Comparison of ENCODE assay signal across 7 cellular contexts in genomic region chr4:184267206-184267608, GRCh38. TPM values are rescaled to one million over a fixed set of nuclear protein-coding genes. Genes with fewer than 3 reads are reported as not detected.
DNase-seq lines count a peak whose midpoint lies in the region; ATAC-seq and TF ChIP-seq lines count a peak whose summit lies in the region.

No MANE protein-coding gene starts in this region.

- no peaks in the 10 kb centered on the region for H3K36me3 Mint-ChIP-seq in Caco-2 (ENCODE audit: insufficient read depth, unreplicated experiment)
- no peaks in the 10 kb centered on the region for H3K36me3 Mint-ChIP-seq in activated T-helper 17 cell treated with anti-CD3 and anti-CD28 coated beads, Interleukin-2, amount 50 U/mL, for 72 hours (ENCODE audit: low read depth)
- no peaks in the 10 kb centered on the region for H3K36me3 Mint-ChIP-seq in natural killer cell treated with Interleukin-12 subunit alpha and Interleukin-12 subunit beta and Interleukin-15 and Interleukin-18, amount 100 ng/mL, for 72 hours

- H3K36me3 ChIP-seq in Caco-2 (ENCODE audit: control insufficient read depth, insufficient read depth, low read length) (no peaks in the 10 kb centered on the region), IMR-90 (ENCODE audit: control insufficient read depth, insufficient read depth, low read length) (no peaks in the 10 kb centered on the region)

- H4K91ac ChIP-seq in IMR-90 (ENCODE audit: insufficient read depth, low read depth, low read length), result 0 out of 2 replicates have a peak overlapping the region, but pooled peaks have one; percentile 5

- no peak for ATAC-seq in IMR-90 (ENCODE audit: low read depth)
- ATAC-seq in activated T-helper 17 cell treated with anti-CD3 and anti-CD28 coated beads, Interleukin-2, amount 50 U/mL, for 72 hours (replicated peaks), result no peak
- no peak for ATAC-seq in natural killer cell treated with Interleukin-12 subunit alpha and Interleukin-12 subunit beta and Interleukin-15 and Interleukin-18, amount 100 ng/mL, for 72 hours
- ATAC-seq in HG02884 (IDR thresholded peaks at IDR 0.05; ENCODE audit: unreplicated experiment), result no peak
- ATAC-seq in HG02938 (IDR thresholded peaks at IDR 0.05; ENCODE audit: unreplicated experiment), result no peak

- in situ Hi-C loops in IMR-90 (cut with MboI; ENCODE audit: low sequenced_read_pairs), result no loop called here

- H3K9me1 ChIP-seq in IMR-90 (ENCODE audit: insufficient read depth, low read length), result peaks cover 6% of the 10 kb centered on the region; the same call in 1 of the 2 replicates

- no peak overlapping the region for H3K27ac Mint-ChIP-seq in Caco-2 (ENCODE audit: unreplicated experiment)
- peak overlapping the region; percentile 92 for H3K27ac Mint-ChIP-seq in activated T-helper 17 cell treated with anti-CD3 and anti-CD28 coated beads, Interleukin-2, amount 50 U/mL, for 72 hours
- H3K27ac Mint-ChIP-seq in natural killer cell treated with Interleukin-12 subunit alpha and Interleukin-12 subunit beta and Interleukin-15 and Interleukin-18, amount 100 ng/mL, for 72 hours, result peak overlapping the region; percentile 93 to 96

- H4K8ac ChIP-seq in IMR-90 (ENCODE audit: low read depth in 2 of 2, low read length in 2 of 2), result no peak overlapping the region

- H3K4me1 Mint-ChIP-seq in Caco-2 (ENCODE audit: low read depth, unreplicated experiment), result peaks cover 14% of the 10 kb centered on the region
- peaks cover 55% of the 10 kb centered on the region for H3K4me1 Mint-ChIP-seq in activated T-helper 17 cell treated with anti-CD3 and anti-CD28 coated beads, Interleukin-2, amount 50 U/mL, for 72 hours
- peaks cover 45 to 62% of the 10 kb centered on the region in 2 donors for H3K4me1 Mint-ChIP-seq in natural killer cell treated with Interleukin-12 subunit alpha and Interleukin-12 subunit beta and Interleukin-15 and Interleukin-18, amount 100 ng/mL, for 72 hours (ENCODE audit: low read depth in 2 of 2)

- BruUV-seq in Caco-2 (replicated peaks; lab: Mats Ljungman, UMichigan) (no TSS peak), IMR-90 (replicated peaks; lab: Mats Ljungman, UMichigan) (no TSS peak)

- no peak overlapping the region for H3K56ac ChIP-seq in IMR-90 (ENCODE audit: extremely low read depth, insufficient read depth, low read length)

- H2BK15ac ChIP-seq in IMR-90 (ENCODE audit: low read depth, low read length), result peak overlapping the region; percentile 54; the same call in 1 of the 3 replicates

- no peaks in the 10 kb centered on the region for H3K9me3 ChIP-seq in Caco-2
- H3K9me3 ChIP-seq in IMR-90 (ENCODE audit: control insufficient read depth, insufficient read depth, low read length), result no peaks in the 10 kb centered on the region

- no peak for TF ChIP-seq POLR2A in IMR-90 (IDR thresholded peaks at IDR 0.05; ENCODE audit: low read depth, low read length)

- no peak overlapping the region for H4K5ac ChIP-seq in IMR-90 (ENCODE audit: low read depth, low read length)

- H3K4me2 ChIP-seq in IMR-90 (ENCODE audit: low read depth, low read length), result no peak overlapping the region

- no CpG with 5 or more reads among the region's 1 CpG for WGBS in IMR-90 (ENCODE audit: extremely low coverage in 2 of 2, insufficient read length in 1 of 2), 2 experiments

- no peaks in the 10 kb centered on the region for H3K79me1 ChIP-seq in IMR-90 (ENCODE audit: low read depth in 1 of 2, low read length in 2 of 2)

- H3K14ac ChIP-seq in IMR-90 (replicated peaks; ENCODE audit: low read depth, low read length), result no peak overlapping the region

- H2AK9ac ChIP-seq in IMR-90 (replicated peaks; ENCODE audit: low read depth, low read length, poor library complexity), result no peak overlapping the region

- H3K27me3 Mint-ChIP-seq in Caco-2 (ENCODE audit: insufficient read depth, unreplicated experiment), result peaks cover 5% of the 10 kb centered on the region
- no peaks in the 10 kb centered on the region for H3K27me3 Mint-ChIP-seq in activated T-helper 17 cell treated with anti-CD3 and anti-CD28 coated beads, Interleukin-2, amount 50 U/mL, for 72 hours
- no peaks in the 10 kb centered on the region for H3K27me3 Mint-ChIP-seq in natural killer cell treated with Interleukin-12 subunit alpha and Interleukin-12 subunit beta and Interleukin-15 and Interleukin-18, amount 100 ng/mL, for 72 hours

- no peak overlapping the region for H2BK5ac ChIP-seq in IMR-90 (ENCODE audit: low read depth, low read length, poor library complexity, severe bottlenecking)

- TF ChIP-seq RAD21 in IMR-90 (IDR thresholded peaks at IDR 0.05; ENCODE audit: low read length), result no peak

- no peak overlapping the region for H3K27ac ChIP-seq in IMR-90 (ENCODE audit: insufficient read depth, low read length)

- H3K4ac ChIP-seq in IMR-90 (ENCODE audit: low read depth, low read length), result peak overlapping the region; percentile 33

- H3K4me3 ChIP-seq in Caco-2 (ENCODE audit: low read depth, low read length), result no peak overlapping the region
- H3K4me3 ChIP-seq in IMR-90 (ENCODE audit: insufficient read depth, low read depth, low read length), result no peak overlapping the region

- H3K18ac ChIP-seq in IMR-90 (ENCODE audit: low read depth, low read length), result no peak overlapping the region; the same call in 1 of the 2 replicates

- H3K9ac ChIP-seq in IMR-90 (ENCODE audit: low read depth, low read length), result no peak overlapping the region

- no peaks in the 10 kb centered on the region for H4K20me1 ChIP-seq in IMR-90 (ENCODE audit: insufficient read depth, low read length)

- TF ChIP-seq CTCF in Caco-2 (IDR thresholded peaks at IDR 0.05; ENCODE audit: insufficient read depth in 1 of 2, low read depth in 1 of 2, low read length in 1 of 2, severe bottlenecking in 1 of 2, unreplicated experiment in 1 of 2) (no peak), IMR-90 (conservative IDR thresholded peaks at IDR 0.05; ENCODE audit: low read depth, low read length) (no peak)

- H3K4me1 ChIP-seq in Caco-2 (no peaks in the 10 kb centered on the region), IMR-90 (ENCODE audit: control insufficient read depth, insufficient read depth, low read length) (peaks cover 14% of the 10 kb centered on the region)

- peak overlapping the region; percentile 82 for H3K4me3 Mint-ChIP-seq in Caco-2 (ENCODE audit: unreplicated experiment)
- peak overlapping the region; percentile 83 for H3K4me3 Mint-ChIP-seq in activated T-helper 17 cell treated with anti-CD3 and anti-CD28 coated beads, Interleukin-2, amount 50 U/mL, for 72 hours
- H3K4me3 Mint-ChIP-seq in natural killer cell treated with Interleukin-12 subunit alpha and Interleukin-12 subunit beta and Interleukin-15 and Interleukin-18, amount 100 ng/mL, for 72 hours, result peak overlapping the region; percentile 86

- H3K9me3 Mint-ChIP-seq in Caco-2 (ENCODE audit: unreplicated experiment), result no peaks in the 10 kb centered on the region
- no peaks in the 10 kb centered on the region for H3K9me3 Mint-ChIP-seq in activated T-helper 17 cell treated with anti-CD3 and anti-CD28 coated beads, Interleukin-2, amount 50 U/mL, for 72 hours
- H3K9me3 Mint-ChIP-seq in natural killer cell treated with Interleukin-12 subunit alpha and Interleukin-12 subunit beta and Interleukin-15 and Interleukin-18, amount 100 ng/mL, for 72 hours, result peaks cover 3% of the 10 kb centered on the region

- CTCF ChIA-PET in Caco-2 (lab: Charles Lee) (interaction anchor here (0.6 kb wide), 1 partner anchor 116 kb away, joined by 4 read pairs; no protein-coding TSS in a partner anchor), IMR-90 (lab: Yijun Ruan, JAX) (interaction anchor here (1.0 kb wide), 1 partner anchor 20 kb away, joined by 3 read pairs; no protein-coding TSS in a partner anchor)

- H2BK20ac ChIP-seq in IMR-90 (ENCODE audit: low read depth, low read length), result peak overlapping the region; percentile 57

- H3K23ac ChIP-seq in IMR-90 (ENCODE audit: low read depth, low read length), result no peak overlapping the region

- intact Hi-C loops in Caco-2 (cut with micrococcal nuclease; ENCODE audit: unreplicated experiment), result loop anchor here (5.0 to 10.0 kb wide), 2 partner anchors 205 to 468 kb away; partner anchors contain the start of genes CENPU and IRF2
- intact Hi-C loops in IMR-90 (cut with micrococcal nuclease), result loop anchor here (5.0 kb wide), 2 partner anchors 135 to 465 kb away; partner anchors contain the start of gene CENPU

- dilution Hi-C loops in IMR-90 (cut with HindIII; ENCODE audit: low sequenced_read_pairs, unreplicated experiment), result no loop called here

- no peak overlapping the region for H2AFZ ChIP-seq in IMR-90 (replicated peaks; ENCODE audit: low read length, poor library complexity)

- DNase-seq in Caco-2 (no peak), IMR-90 (no peak), nucleus accumbens (lab: John Stamatoyannopoulos, UW) (no peak)
- no peak for DNase-seq in natural killer cell treated with Interleukin-12 subunit alpha and Interleukin-12 subunit beta and Interleukin-15 and Interleukin-18, amount 100 ng/mL, for 72 hours (ENCODE audit: low spot score)

- peak overlapping the region; percentile 10; the same call in 1 of the 2 replicates for H2BK120ac ChIP-seq in IMR-90 (ENCODE audit: low read depth, low read length)

- POLR2A ChIA-PET in Caco-2 (lab: Charles Lee), result no interaction called here
- POLR2A ChIA-PET in IMR-90 (lab: Charles Lee; ENCODE audit: unreplicated experiment), result no interaction called here

- H2AK5ac ChIP-seq in IMR-90 (ENCODE audit: low read depth, low read length), result no peak overlapping the region; the same call in 1 of the 2 replicates

- H3K27me3 ChIP-seq in Caco-2 (replicated peaks; ENCODE audit: control insufficient read depth, insufficient read depth, low read length), result no peaks in the 10 kb centered on the region
- no peaks in the 10 kb centered on the region for H3K27me3 ChIP-seq in IMR-90 (ENCODE audit: control insufficient read depth, insufficient read depth, low read length)

TF ChIP-seq in IMR-90, 13 proteins besides CTCF, POLR2A, EP300 and RAD21 (continues in another document):
- TF ChIP-seq BHLHE40 (IDR thresholded peaks at IDR 0.05; ENCODE audit: low read depth, low read length) (no peak), USF2 (IDR thresholded peaks at IDR 0.05; ENCODE audit: low read depth, low read length) (no peak), MAZ (IDR thresholded peaks at IDR 0.05; ENCODE audit: borderline replicate concordance, low read depth, low read length) (no peak)

RNA-seq across cellular contexts. Expression of gene ENPP6, which starts 49.5 kb away (rescaled TPM):
- total RNA-seq in Caco-2 (2022), result not detected in 2 replicates
- not detected in 2 replicates for total RNA-seq in IMR-90 (2012; rRNA removed)
- polyA plus RNA-seq in IMR-90 (2012; rRNA removed), result not detected in 2 replicates
- not detected in 2 replicates for polyA plus RNA-seq in IMR-90 (2012; cell fraction: cytosol; rRNA removed)
- not detected in 2 replicates for polyA plus RNA-seq in IMR-90 (2012; cell fraction: nucleus; rRNA removed; ENCODE audit: low replicate concordance)
- 1 to 10 TPM in 1 of 2 donors, under 1 TPM in 1; 0.82 to 2.2 TPM for total RNA-seq in activated T-helper 17 cell treated with anti-CD3 and anti-CD28 coated beads, Interleukin-2, amount 50 U/mL, for 72 hours
- 1 to 10 TPM; 1.4 to 5.8 TPM for total RNA-seq in natural killer cell treated with Interleukin-12 subunit alpha and Interleukin-12 subunit beta and Interleukin-15 and Interleukin-18, amount 100 ng/mL, for 72 hours
